ENCODE assay signal across 20 cellular contexts in the genomic region with DNA sequence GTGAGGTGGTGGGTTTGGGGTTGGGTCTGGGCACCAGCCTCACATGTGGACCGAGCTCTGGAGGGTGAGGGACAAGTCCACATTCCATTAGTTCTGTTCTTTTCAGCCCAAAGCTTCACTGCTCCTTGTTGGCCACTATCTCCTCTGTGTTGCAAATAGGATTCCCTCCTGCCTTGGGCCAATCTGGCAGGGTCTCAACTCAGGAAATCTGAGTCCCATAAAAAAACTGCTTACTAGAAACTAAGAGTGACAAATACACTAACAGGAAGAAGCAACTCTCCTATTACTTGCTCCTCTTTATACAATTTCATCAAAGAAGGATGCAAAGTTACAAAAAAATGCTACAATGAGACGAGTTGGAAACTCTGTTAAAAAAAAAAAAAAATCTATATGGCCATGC.
DNase-seq lines count a peak whose midpoint lies in the region; ATAC-seq, FAIRE-seq and TF ChIP-seq lines count a peak whose summit lies in the region.
"Had no signal": no experiment of that assay in that cellular context is flagged by ENCODE, and none has a peak within 500 bp of the region (broad histone marks: within the 10 kb centered on the region; RNA-seq: fewer than 3 reads in every experiment).

No MANE protein-coding gene starts in this region.

- H3K4me1 ChIP-seq in neural progenitor cell = peaks cover 36% of the 10 kb centered on the region

- H3K4me2 ChIP-seq in neural progenitor cell = peak overlapping the region; percentile 50

- H3K79me2 ChIP-seq in neural progenitor cell (ENCODE audit: low read depth) = peaks cover 72% of the 10 kb centered on the region

- intact Hi-C loops in activated B cell treated with CpG ODN at 0.5 μM for 24 hours (cut with micrococcal nuclease) = no loop called here

- H3K27ac Mint-ChIP-seq in IgD-negative memory B cell = peak overlapping the region; percentile 25 to 59 (median 36)
- peak overlapping the region; percentile 53 for H3K27ac Mint-ChIP-seq in activated B cell treated with CpG ODN at 0.5 μM for 24 hours
- no peak overlapping the region for H3K27ac Mint-ChIP-seq in neural progenitor cell
- H3K27ac Mint-ChIP-seq: HFFc6 had no signal

- POLR2A ChIA-PET in activated B cell treated with CpG ODN at 0.5 μM for 24 hours (lab: Charles Lee) = no interaction called here

- TF ChIP-seq CTCF in AG09309 (IDR thresholded peaks at IDR 0.05; ENCODE audit: control insufficient read depth, insufficient read depth, low read depth, low read length, missing control alignments) (no peak), activated B cell treated with CpG ODN at 0.5 μM for 24 hours (IDR thresholded peaks at IDR 0.05) (no peak), neural progenitor cell (IDR thresholded peaks at IDR 0.05) (no peak)

- no peaks in the 10 kb centered on the region for H3K9me3 Mint-ChIP-seq in IgD-negative memory B cell
- no peaks in the 10 kb centered on the region for H3K9me3 Mint-ChIP-seq in activated B cell treated with CpG ODN at 0.5 μM for 24 hours
- no peaks in the 10 kb centered on the region for H3K9me3 Mint-ChIP-seq in neural progenitor cell
- H3K9me3 Mint-ChIP-seq: HFFc6 had no signal

- no peak overlapping the region for H3K4me3 ChIP-seq in AG09309 (ENCODE audit: control insufficient read depth, low read depth, low read length)
- H3K4me3 ChIP-seq in neural progenitor cell = peak overlapping the region; percentile 1

- H3K9ac ChIP-seq in neural progenitor cell = no peak overlapping the region

- no peak overlapping the region for H3K27ac ChIP-seq in neural progenitor cell
- H3K27ac ChIP-seq: 22Rv1, C4-2B had no signal

- H3K4me3 Mint-ChIP-seq in IgD-negative memory B cell (peak overlapping the region in 1 of 4 donors; percentile 29), activated B cell treated with CpG ODN at 0.5 μM for 24 hours (no peak overlapping the region), neural progenitor cell (no peak overlapping the region)
- H3K4me3 Mint-ChIP-seq: HFFc6 had no signal

- H3K27me3 Mint-ChIP-seq in IgD-negative memory B cell = no peaks in the 10 kb centered on the region
- H3K27me3 Mint-ChIP-seq in activated B cell treated with CpG ODN at 0.5 μM for 24 hours = no peaks in the 10 kb centered on the region
- H3K27me3 Mint-ChIP-seq in neural progenitor cell (ENCODE audit: insufficient read depth, low read depth) = no peaks in the 10 kb centered on the region

- no peaks in the 10 kb centered on the region for H3K27me3 ChIP-seq in neural progenitor cell

- peaks cover 2% of the 10 kb centered on the region for H3K36me3 Mint-ChIP-seq in IgD-negative memory B cell
- peaks cover 43% of the 10 kb centered on the region for H3K36me3 Mint-ChIP-seq in activated B cell treated with CpG ODN at 0.5 μM for 24 hours (ENCODE audit: low read depth)
- peaks cover 20% of the 10 kb centered on the region for H3K36me3 Mint-ChIP-seq in neural progenitor cell

- peaks cover 4% of the 10 kb centered on the region for H3K36me3 ChIP-seq in neural progenitor cell

- H3F3A ChIP-seq in neural progenitor cell (ENCODE audit: low read depth) = peaks cover 11% of the 10 kb centered on the region

- no peaks in the 10 kb centered on the region for H3K9me3 ChIP-seq in neural progenitor cell (ENCODE audit: low read depth)

- CTCF ChIA-PET in activated B cell treated with CpG ODN at 0.5 μM for 24 hours (lab: Charles Lee) = no interaction called here

- no peak for FAIRE-seq in GM12891 (lab: Jason Lieb, UNC)

- no peak overlapping the region for H2AFZ ChIP-seq in neural progenitor cell (replicated peaks)

- DNase-seq in AG09309 (ENCODE audit: low read depth) = peak; percentile 24
- DNase-seq in activated B cell treated with CpG ODN at 0.5 μM for 24 hours = no peak
- DNase-seq in neural progenitor cell (ENCODE audit: low spot score) = no peak
- no peak for DNase-seq in GM12891 (ENCODE audit: insufficient read length, low spot score)
- DNase-seq: DMS153, GOT3, HFFc6, MV-4-11, NCI-H1417, NCI-H187 treated with DMSO at 0.1 percent for 48 hours, NCI-H446, NCI-H69, RPMI8226, SIG-M5 had no signal

- no peak for TF ChIP-seq POLR2A in GM12891 (IDR thresholded peaks at IDR 0.05; ENCODE audit: low read depth, low read length)
- TF ChIP-seq POLR2A in GM18505 (IDR thresholded peaks at IDR 0.05; ENCODE audit: borderline replicate concordance, extremely low read depth, insufficient read depth, insufficient read length) = no peak

- peaks cover 45% of the 10 kb centered on the region for H4K20me1 ChIP-seq in neural progenitor cell (ENCODE audit: low read depth)

- ATAC-seq in activated B cell treated with CpG ODN at 0.5 μM for 24 hours (ENCODE audit: low read depth) = no peak
- no peak for ATAC-seq in GM19324 (IDR thresholded peaks at IDR 0.05; ENCODE audit: low FRiP score, unreplicated experiment)
- no peak for ATAC-seq in HG02623 (IDR thresholded peaks at IDR 0.05; ENCODE audit: unreplicated experiment)
- ATAC-seq in GM18505 (IDR thresholded peaks at IDR 0.05; ENCODE audit: unreplicated experiment) = no peak

- H3K4me1 Mint-ChIP-seq in IgD-negative memory B cell (peaks cover 32 to 45% (median 35%) of the 10 kb centered on the region in 3 donors), activated B cell treated with CpG ODN at 0.5 μM for 24 hours (peaks cover 58% of the 10 kb centered on the region), neural progenitor cell (peaks cover 11% of the 10 kb centered on the region)

TF ChIP-seq in GM12891, 5 proteins besides CTCF, POLR2A, EP300 and RAD21:
- TF ChIP-seq TAF1 (IDR thresholded peaks at IDR 0.05; ENCODE audit: low read depth, low read length) (no peak), PAX5 (IDR thresholded peaks at IDR 0.05; ENCODE audit: insufficient read depth, low read length, severe bottlenecking) (no peak), POU2F2 (IDR thresholded peaks at IDR 0.05; ENCODE audit: low read depth, low read length) (no peak), SPI1 (IDR thresholded peaks at IDR 0.05; ENCODE audit: low read depth, low read length) (no peak), POLR2AphosphoS5 (IDR thresholded peaks at IDR 0.05; ENCODE audit: low read depth, low read length) (no peak)
